Comparison of ENCODE assay signal across 21 cellular contexts in the genomic region with DNA sequence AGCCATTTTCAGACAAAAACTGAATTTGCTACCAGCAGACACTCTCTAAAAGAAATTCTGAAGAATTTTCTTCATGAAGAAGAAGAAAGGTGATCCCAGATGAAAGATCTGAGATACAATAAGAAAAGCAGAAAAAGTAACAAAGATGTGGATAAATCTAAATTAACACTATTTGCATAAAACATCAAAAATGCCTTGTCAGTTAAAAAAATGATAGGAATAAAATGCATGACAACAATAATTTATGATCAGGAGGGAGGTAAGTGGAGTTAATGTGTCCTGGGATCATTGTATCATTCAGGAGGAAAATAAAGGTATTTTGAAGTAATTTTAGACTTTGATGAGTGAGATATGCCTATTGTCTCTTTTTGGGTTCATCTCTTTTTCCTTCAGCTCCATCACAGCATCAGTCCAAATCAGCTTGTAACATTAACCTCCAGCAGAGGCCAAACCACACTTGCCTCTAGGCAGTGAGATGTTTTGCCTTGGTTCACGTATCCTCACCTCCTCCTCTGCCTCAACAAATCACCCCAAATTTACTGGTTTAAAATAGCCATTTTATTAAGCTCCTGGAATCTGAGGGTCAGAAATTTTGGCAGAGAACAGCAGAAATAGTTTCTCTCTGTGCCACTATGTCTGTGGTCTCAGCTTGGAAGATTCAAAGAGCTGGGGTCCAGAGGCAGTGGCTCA.
"Had no signal": no experiment of that assay in that cellular context is flagged by ENCODE, and none has a peak within 500 bp of the region (broad histone marks: within the 10 kb centered on the region; RNA-seq: fewer than 3 reads in every experiment).

No MANE protein-coding gene starts in this region.

- H3K27ac Mint-ChIP-seq: activated CD4-positive, alpha-beta memory T cell treated with anti-CD3 and anti-CD28 coated beads, Interleukin-2, amount 10 ng/mL, durations not matched to agents 7 days and 5 days; activated CD4-positive, alpha-beta T cell treated with anti-CD3 and anti-CD28 coated beads, Interleukin-2, amount 10 ng/mL, durations not matched to agents 7 days and 5 days; activated naive CD4-positive, alpha-beta T cell treated with anti-CD3 and anti-CD28 coated beads, Interleukin-2, amount 50 U/mL, for 24 hours; activated naive CD8-positive, alpha-beta T cell treated with anti-CD3 and anti-CD28 coated beads, Interleukin-2, amount 50 U/mL, for 24 hours; dendritic cell treated with granulocyte-macrophage colony-stimulating factor and Interleukin-4, amounts not matched to agents 40 ng/mL and 50 ng/mL, for 4 days; endodermal cell; neural progenitor cell; stimulated activated naive B cell treated with anti-CD40 and anti-IgM and Interleukin-4, amounts not matched to agents 10 μg/mL and 1 μg/mL and 100 μg/mL, for 72 hours had no signal

- H3K4me3 Mint-ChIP-seq: activated CD4-positive, alpha-beta memory T cell treated with anti-CD3 and anti-CD28 coated beads, Interleukin-2, amount 10 ng/mL, durations not matched to agents 7 days and 5 days; activated CD4-positive, alpha-beta T cell treated with anti-CD3 and anti-CD28 coated beads, Interleukin-2, amount 10 ng/mL, durations not matched to agents 7 days and 5 days; activated naive CD4-positive, alpha-beta T cell treated with anti-CD3 and anti-CD28 coated beads, Interleukin-2, amount 50 U/mL, for 24 hours; activated naive CD8-positive, alpha-beta T cell treated with anti-CD3 and anti-CD28 coated beads, Interleukin-2, amount 50 U/mL, for 24 hours; dendritic cell treated with granulocyte-macrophage colony-stimulating factor and Interleukin-4, amounts not matched to agents 40 ng/mL and 50 ng/mL, for 4 days; endodermal cell; naive thymus-derived CD4-positive, alpha-beta T cell; neural progenitor cell; stimulated activated naive B cell treated with anti-CD40 and anti-IgM and Interleukin-4, amounts not matched to agents 10 μg/mL and 1 μg/mL and 100 μg/mL, for 72 hours had no signal

- H2AFZ ChIP-seq: neural progenitor cell had no signal

- H3K9me3 Mint-ChIP-seq: dendritic cell treated with granulocyte-macrophage colony-stimulating factor and Interleukin-4, amounts not matched to agents 40 ng/mL and 50 ng/mL, for 4 days; endodermal cell had no signal

- DNase-seq: activated CD4-positive, alpha-beta memory T cell treated with anti-CD3 and anti-CD28 coated beads, Interleukin-2, amount 10 ng/mL, durations not matched to agents 7 days and 5 days; activated CD4-positive, alpha-beta T cell treated with anti-CD3 and anti-CD28 coated beads, Interleukin-2, amount 10 ng/mL, durations not matched to agents 7 days and 5 days; activated naive CD8-positive, alpha-beta T cell treated with anti-CD3 and anti-CD28 coated beads, Interleukin-2, amount 50 U/mL, for 24 hours; amygdala; caudate nucleus; endodermal cell; foreskin fibroblast; head of caudate nucleus; hippocampal formation; midbrain; naive thymus-derived CD4-positive, alpha-beta T cell; stimulated activated CD4-positive, alpha-beta T cell treated with anti-CD3 and anti-CD28 coated beads, Interleukin-1b, Interleukin-23, amount 100 ng/mL, for 48 hours; stimulated activated naive B cell treated with anti-CD40 and anti-IgM and Interleukin-4, amounts not matched to agents 10 μg/mL and 1 μg/mL and 100 μg/mL, for 72 hours; T-helper 9 cell had no signal

- H3K9me3 ChIP-seq: right atrium auricular region, tibial nerve had no signal

- H3K4me3 ChIP-seq: neural progenitor cell, right atrium auricular region, smooth muscle cell, tibial nerve had no signal

- H3K9ac ChIP-seq: neural progenitor cell had no signal

- H3K4me1 ChIP-seq: neural progenitor cell, right atrium auricular region, tibial nerve had no signal

- H3K4me2 ChIP-seq: neural progenitor cell, smooth muscle cell had no signal

- H3K36me3 ChIP-seq: neural progenitor cell, right atrium auricular region, tibial nerve had no signal

- H3K27me3 Mint-ChIP-seq: activated CD4-positive, alpha-beta memory T cell treated with anti-CD3 and anti-CD28 coated beads, Interleukin-2, amount 10 ng/mL, durations not matched to agents 7 days and 5 days; activated CD4-positive, alpha-beta T cell treated with anti-CD3 and anti-CD28 coated beads, Interleukin-2, amount 10 ng/mL, durations not matched to agents 7 days and 5 days; activated naive CD4-positive, alpha-beta T cell treated with anti-CD3 and anti-CD28 coated beads, Interleukin-2, amount 50 U/mL, for 24 hours; activated naive CD8-positive, alpha-beta T cell treated with anti-CD3 and anti-CD28 coated beads, Interleukin-2, amount 50 U/mL, for 24 hours; dendritic cell treated with granulocyte-macrophage colony-stimulating factor and Interleukin-4, amounts not matched to agents 40 ng/mL and 50 ng/mL, for 4 days; naive thymus-derived CD4-positive, alpha-beta T cell; stimulated activated naive B cell treated with anti-CD40 and anti-IgM and Interleukin-4, amounts not matched to agents 10 μg/mL and 1 μg/mL and 100 μg/mL, for 72 hours had no signal

- H3K4me1 Mint-ChIP-seq: neural progenitor cell had no signal

- H3K27me3 ChIP-seq: neural progenitor cell, right atrium auricular region, tibial nerve had no signal

- H3K27ac ChIP-seq: neural progenitor cell, right atrium auricular region, tibial nerve, VCaP had no signal

- H3K36me3 Mint-ChIP-seq: neural progenitor cell had no signal
